ENCODE assay signal across 12 cellular contexts in genomic region chr15:75045332-75046015, GRCh38. TPM values are rescaled to one million over a fixed set of nuclear protein-coding genes. Genes with fewer than 3 reads are reported as not detected.
A peak's percentile ranks its signal among the peaks of the same experiment; 100 is the strongest.
DNase-seq lines count a peak whose midpoint lies in the region; ATAC-seq, FAIRE-seq and TF ChIP-seq lines count a peak whose summit lies in the region.
"Had no signal": no experiment of that assay in that cellular context is flagged by ENCODE, and none has a peak within 500 bp of the region (broad histone marks: within the 10 kb centered on the region; RNA-seq: fewer than 3 reads in every experiment).

No MANE protein-coding gene starts in this region.

- H3K36me3 ChIP-seq in CD4-positive, alpha-beta memory T cell (ENCODE audit: insufficient read depth, low read length), result no peaks in the 10 kb centered on the region
- H3K36me3 ChIP-seq in parathyroid adenoma (ENCODE audit: control insufficient read depth, insufficient read depth, low read length) (no peaks in the 10 kb centered on the region), HAP-1 (replicated peaks) (peaks cover 39% of the 10 kb centered on the region)
- H3K36me3 ChIP-seq: cardiac muscle cell, uterus had no signal

- H3K27ac Mint-ChIP-seq in CD4-positive, alpha-beta memory T cell, result peak overlapping the region in 6 of 7 donors; percentile 7 to 92 (median 64)
- H3K27ac Mint-ChIP-seq in activated T-helper 1 cell treated with anti-CD3 and anti-CD28 coated beads, Interleukin-12 subunit alpha, Interleukin-12 subunit beta, Interleukin-2, Interleukin-4 antibody, amounts not matched to agents 30 ng/mL and 10 ng/mL and 1 ng/mL, durations not matched to agents 14 hours and 24 hours and 36 hours, result peak overlapping the region; percentile 79

- no peak overlapping the region for H2AFZ ChIP-seq in parathyroid adenoma

- no peak for TF ChIP-seq POLR2A in GM12892 (IDR thresholded peaks at IDR 0.05; ENCODE audit: low read depth, low read length)

- no peak for ATAC-seq in GM21737 (IDR thresholded peaks at IDR 0.05; ENCODE audit: unreplicated experiment)
- ATAC-seq: activated naive CD4-positive, alpha-beta T cell treated with anti-CD3 and anti-CD28 coated beads, Interleukin-2, amount 50 U/mL, for 72 hours had no signal

- CTCF ChIA-PET in CD4-positive, alpha-beta memory T cell (lab: Charles Lee; ENCODE audit: partially characterized antibody), result no interaction called here

- H3K27ac ChIP-seq in CD4-positive, alpha-beta memory T cell (ENCODE audit: low read depth, low read length), result no peak overlapping the region
- peak overlapping the region; percentile 93 for H3K27ac ChIP-seq in parathyroid adenoma

- H3K4me1 Mint-ChIP-seq in CD4-positive, alpha-beta memory T cell, result peaks cover 9 to 42% (median 24%) of the 10 kb centered on the region in 4 donors
- H3K4me1 Mint-ChIP-seq in activated T-helper 1 cell treated with anti-CD3 and anti-CD28 coated beads, Interleukin-12 subunit alpha, Interleukin-12 subunit beta, Interleukin-2, Interleukin-4 antibody, amounts not matched to agents 30 ng/mL and 10 ng/mL and 1 ng/mL, durations not matched to agents 14 hours and 24 hours and 36 hours (ENCODE audit: low read depth), result peaks cover 68% of the 10 kb centered on the region

- TF ChIP-seq CTCF in parathyroid adenoma (IDR thresholded peaks at IDR 0.05), result no peak

- H3K27me3 Mint-ChIP-seq in CD4-positive, alpha-beta memory T cell, result no peaks in the 10 kb centered on the region
- H3K27me3 Mint-ChIP-seq in activated T-helper 1 cell treated with anti-CD3 and anti-CD28 coated beads, Interleukin-12 subunit alpha, Interleukin-12 subunit beta, Interleukin-2, Interleukin-4 antibody, amounts not matched to agents 30 ng/mL and 10 ng/mL and 1 ng/mL, durations not matched to agents 14 hours and 24 hours and 36 hours (ENCODE audit: insufficient read depth), result no peaks in the 10 kb centered on the region

- H3K9ac ChIP-seq in parathyroid adenoma, result no peak overlapping the region

- intact Hi-C loops in CD4-positive, alpha-beta memory T cell (cut with micrococcal nuclease), result no loop called here
- intact Hi-C loops in activated T-helper 1 cell treated with anti-CD3 and anti-CD28 coated beads, Interleukin-12 subunit alpha, Interleukin-12 subunit beta, Interleukin-2, Interleukin-4 antibody, amounts not matched to agents 30 ng/mL and 10 ng/mL and 1 ng/mL, durations not matched to agents 14 hours and 24 hours and 36 hours (cut with micrococcal nuclease), result no loop called here

- H3K4me3 ChIP-seq in CD4-positive, alpha-beta memory T cell (ENCODE audit: low read length in 2 of 2), result no peak overlapping the region
- H3K4me3 ChIP-seq in parathyroid adenoma (ENCODE audit: low read depth, low read length) (no peak overlapping the region), HAP-1 (no peak overlapping the region)
- H3K4me3 ChIP-seq: cardiac muscle cell, uterus had no signal

- H3K36me3 Mint-ChIP-seq in CD4-positive, alpha-beta memory T cell, result peaks cover 12 to 18% of the 10 kb centered on the region in 2 donors
- peaks cover 15% of the 10 kb centered on the region for H3K36me3 Mint-ChIP-seq in activated T-helper 1 cell treated with anti-CD3 and anti-CD28 coated beads, Interleukin-12 subunit alpha, Interleukin-12 subunit beta, Interleukin-2, Interleukin-4 antibody, amounts not matched to agents 30 ng/mL and 10 ng/mL and 1 ng/mL, durations not matched to agents 14 hours and 24 hours and 36 hours (ENCODE audit: low read depth)

- H3K79me2 ChIP-seq in parathyroid adenoma, result no peaks in the 10 kb centered on the region

- H3K4me3 Mint-ChIP-seq in CD4-positive, alpha-beta memory T cell, result peak overlapping the region in 3 of 8 donors; percentile 7 to 24 (median 12)
- peak overlapping the region; percentile 41 for H3K4me3 Mint-ChIP-seq in activated T-helper 1 cell treated with anti-CD3 and anti-CD28 coated beads, Interleukin-12 subunit alpha, Interleukin-12 subunit beta, Interleukin-2, Interleukin-4 antibody, amounts not matched to agents 30 ng/mL and 10 ng/mL and 1 ng/mL, durations not matched to agents 14 hours and 24 hours and 36 hours

- DNase-seq in CD4-positive, alpha-beta memory T cell, result peak in 2 of 5 donors; percentile 21 to 38
- DNase-seq in GM12892 (ENCODE audit: insufficient read length), result no peak
- peak; percentile 30 for DNase-seq in activated T-helper 1 cell treated with anti-CD3 and anti-CD28 coated beads, Interleukin-12 subunit alpha, Interleukin-12 subunit beta, Interleukin-2, Interleukin-4 antibody, amounts not matched to agents 30 ng/mL and 10 ng/mL and 1 ng/mL, durations not matched to agents 14 hours and 24 hours and 36 hours (ENCODE audit: low spot score)
- DNase-seq in HT-29 (ENCODE audit: low spot score), result no peak
- DNase-seq in HAP-1 (ENCODE audit: low spot score in 2 of 2), result no peak
- DNase-seq: islet precursor cell, SHP77, uterus had no signal

- POLR2A ChIA-PET in CD4-positive, alpha-beta memory T cell (lab: Charles Lee; ENCODE audit: partially characterized antibody), result interaction anchor here (0.7 to 1.0 kb wide), 2 partner anchors 156 to 159 kb away, joined by 3 read pairs; partner anchors contain the start of gene C15orf39

- H3K4me1 ChIP-seq in CD4-positive, alpha-beta memory T cell (ENCODE audit: insufficient read depth, low read length), result peaks cover 40% of the 10 kb centered on the region
- peaks cover 49% of the 10 kb centered on the region for H3K4me1 ChIP-seq in parathyroid adenoma
- no peaks in the 10 kb centered on the region; the same call in 1 of the 2 replicates for H3K4me1 ChIP-seq in HAP-1

- H3K27me3 ChIP-seq in CD4-positive, alpha-beta memory T cell (ENCODE audit: insufficient read depth, low read length), result no peaks in the 10 kb centered on the region
- H3K27me3 ChIP-seq in parathyroid adenoma (ENCODE audit: control insufficient read depth, insufficient read depth, low read length), result no peaks in the 10 kb centered on the region
- H3K27me3 ChIP-seq in HAP-1 (ENCODE audit: low read depth), result no peaks in the 10 kb centered on the region
- H3K27me3 ChIP-seq: cardiac muscle cell, uterus had no signal

- in situ Hi-C loops in HAP-1 (cut with MboI; ENCODE audit: low sequenced_read_pairs), result no loop called here

- H3K9me3 ChIP-seq in CD4-positive, alpha-beta memory T cell (ENCODE audit: control insufficient read depth in 1 of 2, low read length in 2 of 2), result no peaks in the 10 kb centered on the region
- H3K9me3 ChIP-seq in parathyroid adenoma (ENCODE audit: control insufficient read depth, low read length), result no peaks in the 10 kb centered on the region
- H3K9me3 ChIP-seq in HAP-1, result no peaks in the 10 kb centered on the region
- H3K9me3 ChIP-seq: uterus had no signal

- H3K9me3 Mint-ChIP-seq in CD4-positive, alpha-beta memory T cell, result no peaks in the 10 kb centered on the region
- H3K9me3 Mint-ChIP-seq in activated T-helper 1 cell treated with anti-CD3 and anti-CD28 coated beads, Interleukin-12 subunit alpha, Interleukin-12 subunit beta, Interleukin-2, Interleukin-4 antibody, amounts not matched to agents 30 ng/mL and 10 ng/mL and 1 ng/mL, durations not matched to agents 14 hours and 24 hours and 36 hours, result no peaks in the 10 kb centered on the region
- H3K9me3 Mint-ChIP-seq: activated naive CD4-positive, alpha-beta T cell treated with anti-CD3 and anti-CD28 coated beads, Interleukin-2, amount 50 U/mL, for 72 hours had no signal

- FAIRE-seq in GM12892 (lab: Jason Lieb, UNC), result peak; percentile 75

- H3K4me2 ChIP-seq in parathyroid adenoma (ENCODE audit: low read length), result no peak overlapping the region

RNA-seq across cellular contexts. Expression of gene PPCDC, which starts 22.1 kb away (rescaled TPM):
- 10 to 100 TPM; 14.1 to 15.2 TPM for total RNA-seq in CD4-positive, alpha-beta memory T cell
- 10 to 100 TPM in 1 of 2 donors, 1 to 10 TPM in 1; 8.5 to 12.4 TPM for polyA plus RNA-seq in CD4-positive, alpha-beta memory T cell
- polyA plus RNA-seq in GM12892 (2012; ENCODE audit: missing spikeins), result 18.0 TPM
- 25.0 and 27.1 TPM in 2 replicates for total RNA-seq in activated T-helper 1 cell treated with anti-CD3 and anti-CD28 coated beads, Interleukin-12 subunit alpha, Interleukin-12 subunit beta, Interleukin-2, Interleukin-4 antibody, amounts not matched to agents 30 ng/mL and 10 ng/mL and 1 ng/mL, durations not matched to agents 14 hours and 24 hours and 36 hours
- total RNA-seq in HT-29 (2014; rRNA removed; shearing (Covaris generic)), result 26.9 and 37.0 TPM in 2 replicates

RNA-seq across cellular contexts. Expression of gene SCAMP5, which starts 50.1 kb away (rescaled TPM):
- total RNA-seq in CD4-positive, alpha-beta memory T cell, result under 1 TPM; 0.26 to 0.33 TPM
- under 1 TPM in 1 of 2 donors, not detected in 1; 0.15 TPM for polyA plus RNA-seq in CD4-positive, alpha-beta memory T cell
- 4.0 TPM for polyA plus RNA-seq in GM12892 (2012; ENCODE audit: missing spikeins)
- total RNA-seq in activated T-helper 1 cell treated with anti-CD3 and anti-CD28 coated beads, Interleukin-12 subunit alpha, Interleukin-12 subunit beta, Interleukin-2, Interleukin-4 antibody, amounts not matched to agents 30 ng/mL and 10 ng/mL and 1 ng/mL, durations not matched to agents 14 hours and 24 hours and 36 hours, result 2.0 and 3.5 TPM in 2 replicates
- total RNA-seq in HT-29 (2014; rRNA removed; shearing (Covaris generic)), result 0.86 and 3.0 TPM in 2 replicates
